Comparison of ENCODE assay signal across 2 cellular contexts in genomic region chrX:121047461-121048419, GRCh38.
TF ChIP-seq lines count a peak whose summit lies in the region.

TSS of gene GLUD2 (plus strand) at chrX:121047610. CDS start at chrX:121047685, 75 bp downstream.

TF ChIP-seq in HEK293, 187 proteins besides CTCF, POLR2A, EP300 and RAD21:
- TF ChIP-seq, protein P1, sequence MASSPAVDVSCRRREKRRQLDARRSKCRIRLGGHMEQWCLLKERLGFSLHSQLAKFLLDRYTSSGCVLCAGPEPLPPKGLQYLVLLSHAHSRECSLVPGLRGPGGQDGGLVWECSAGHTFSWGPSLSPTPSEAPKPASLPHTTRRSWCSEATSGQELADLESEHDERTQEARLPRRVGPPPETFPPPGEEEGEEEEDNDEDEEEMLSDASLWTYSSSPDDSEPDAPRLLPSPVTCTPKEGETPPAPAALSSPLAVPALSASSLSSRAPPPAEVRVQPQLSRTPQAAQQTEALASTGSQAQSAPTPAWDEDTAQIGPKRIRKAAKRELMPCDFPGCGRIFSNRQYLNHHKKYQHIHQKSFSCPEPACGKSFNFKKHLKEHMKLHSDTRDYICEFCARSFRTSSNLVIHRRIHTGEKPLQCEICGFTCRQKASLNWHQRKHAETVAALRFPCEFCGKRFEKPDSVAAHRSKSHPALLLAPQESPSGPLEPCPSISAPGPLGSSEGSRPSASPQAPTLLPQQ (tag by site-specific recombination; IDR thresholded peaks at IDR 0.05): peak; percentile 91
- TF ChIP-seq ZFP69B (tag by site-specific recombination; IDR thresholded peaks at IDR 0.05): peak; percentile 73; the same call in 1 of the 2 replicates

TF ChIP-seq in K562, 482 proteins besides CTCF, POLR2A, EP300 and RAD21 (continues in another document):
- TF ChIP-seq ZBTB11 (CRISPR knock-in tag; IDR thresholded peaks at IDR 0.05) (peak in 1 of 3 experiments; percentile 48; a peak in 1 of 6 replicates), SMAD4 (CRISPR knock-in tag; conservative IDR thresholded peaks at IDR 0.05) (0 out of 2 replicates have a peak, but pooled peaks have one; percentile 15), GATAD2B (IDR thresholded peaks at IDR 0.05; ENCODE audit: borderline replicate concordance) (peak; percentile 54; the same call in 1 of the 2 replicates), GABPA (tag; conservative IDR thresholded peaks at IDR 0.05; ENCODE audit: low read depth) (peak; percentile 35), HMGXB4 (CRISPR knock-in tag; IDR thresholded peaks at IDR 0.05) (0 out of 2 replicates have a peak, but pooled peaks have one; percentile 44), SNIP1 (IDR thresholded peaks at IDR 0.05; ENCODE audit: low read depth) (peak; percentile 82), ZBTB7A (IDR thresholded peaks at IDR 0.05; ENCODE audit: borderline replicate concordance, control insufficient read depth, low read depth, low read length) (peak; percentile 75; the same call in 1 of the 2 replicates), PHF8 (IDR thresholded peaks at IDR 0.05; ENCODE audit: borderline replicate concordance, low read length) (peak; percentile 24; the same call in 1 of the 2 replicates), ETV5 (CRISPR knock-in tag; IDR thresholded peaks at IDR 0.05; ENCODE audit: low read depth) (0 out of 2 replicates have a peak, but pooled peaks have one; percentile 33), YY1 (IDR thresholded peaks at IDR 0.05; ENCODE audit: borderline replicate concordance in 1 of 3, control insufficient read depth in 1 of 3, extremely low read depth in 1 of 3, insufficient read depth in 3 of 3, insufficient read length in 1 of 3, insufficient replicate concordance in 2 of 3, low read depth in 1 of 3, low read length in 2 of 3) (peak in 1 of 3 experiments; percentile 46), CBX1 (IDR thresholded peaks at IDR 0.05; ENCODE audit: low read depth) (0 out of 2 replicates have a peak, but pooled peaks have one; percentile 46), HCFC1 (IDR thresholded peaks at IDR 0.05; ENCODE audit: low read depth, low read length) (0 out of 2 replicates have a peak, but pooled peaks have one; percentile 10), PCBP1 (IDR thresholded peaks at IDR 0.05; ENCODE audit: low read depth, low read length, poor library complexity, severe bottlenecking) (peak; percentile 38), NCOR1 (IDR thresholded peaks at IDR 0.05) (0 out of 2 replicates have a peak, but pooled peaks have one; percentile 14), NEUROD1 (IDR thresholded peaks at IDR 0.05; ENCODE audit: borderline replicate concordance, low read depth, low read length, partially characterized antibody) (peak; percentile 43), POLR2G (IDR thresholded peaks at IDR 0.05; ENCODE audit: low read depth, low read length) (peak; percentile 86)
- TF ChIP-seq, protein P2, sequence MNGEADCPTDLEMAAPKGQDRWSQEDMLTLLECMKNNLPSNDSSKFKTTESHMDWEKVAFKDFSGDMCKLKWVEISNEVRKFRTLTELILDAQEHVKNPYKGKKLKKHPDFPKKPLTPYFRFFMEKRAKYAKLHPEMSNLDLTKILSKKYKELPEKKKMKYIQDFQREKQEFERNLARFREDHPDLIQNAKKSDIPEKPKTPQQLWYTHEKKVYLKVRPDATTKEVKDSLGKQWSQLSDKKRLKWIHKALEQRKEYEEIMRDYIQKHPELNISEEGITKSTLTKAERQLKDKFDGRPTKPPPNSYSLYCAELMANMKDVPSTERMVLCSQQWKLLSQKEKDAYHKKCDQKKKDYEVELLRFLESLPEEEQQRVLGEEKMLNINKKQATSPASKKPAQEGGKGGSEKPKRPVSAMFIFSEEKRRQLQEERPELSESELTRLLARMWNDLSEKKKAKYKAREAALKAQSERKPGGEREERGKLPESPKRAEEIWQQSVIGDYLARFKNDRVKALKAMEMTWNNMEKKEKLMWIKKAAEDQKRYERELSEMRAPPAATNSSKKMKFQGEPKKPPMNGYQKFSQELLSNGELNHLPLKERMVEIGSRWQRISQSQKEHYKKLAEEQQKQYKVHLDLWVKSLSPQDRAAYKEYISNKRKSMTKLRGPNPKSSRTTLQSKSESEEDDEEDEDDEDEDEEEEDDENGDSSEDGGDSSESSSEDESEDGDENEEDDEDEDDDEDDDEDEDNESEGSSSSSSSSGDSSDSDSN (IDR thresholded peaks at IDR 0.05; ENCODE audit: borderline replicate concordance in 1 of 2, low read depth in 2 of 2, low read length in 2 of 2): 0 out of 4 replicates have a peak, but pooled peaks of 1 of the 2 experiments have one; percentile 49
- TF ChIP-seq, protein P3, sequence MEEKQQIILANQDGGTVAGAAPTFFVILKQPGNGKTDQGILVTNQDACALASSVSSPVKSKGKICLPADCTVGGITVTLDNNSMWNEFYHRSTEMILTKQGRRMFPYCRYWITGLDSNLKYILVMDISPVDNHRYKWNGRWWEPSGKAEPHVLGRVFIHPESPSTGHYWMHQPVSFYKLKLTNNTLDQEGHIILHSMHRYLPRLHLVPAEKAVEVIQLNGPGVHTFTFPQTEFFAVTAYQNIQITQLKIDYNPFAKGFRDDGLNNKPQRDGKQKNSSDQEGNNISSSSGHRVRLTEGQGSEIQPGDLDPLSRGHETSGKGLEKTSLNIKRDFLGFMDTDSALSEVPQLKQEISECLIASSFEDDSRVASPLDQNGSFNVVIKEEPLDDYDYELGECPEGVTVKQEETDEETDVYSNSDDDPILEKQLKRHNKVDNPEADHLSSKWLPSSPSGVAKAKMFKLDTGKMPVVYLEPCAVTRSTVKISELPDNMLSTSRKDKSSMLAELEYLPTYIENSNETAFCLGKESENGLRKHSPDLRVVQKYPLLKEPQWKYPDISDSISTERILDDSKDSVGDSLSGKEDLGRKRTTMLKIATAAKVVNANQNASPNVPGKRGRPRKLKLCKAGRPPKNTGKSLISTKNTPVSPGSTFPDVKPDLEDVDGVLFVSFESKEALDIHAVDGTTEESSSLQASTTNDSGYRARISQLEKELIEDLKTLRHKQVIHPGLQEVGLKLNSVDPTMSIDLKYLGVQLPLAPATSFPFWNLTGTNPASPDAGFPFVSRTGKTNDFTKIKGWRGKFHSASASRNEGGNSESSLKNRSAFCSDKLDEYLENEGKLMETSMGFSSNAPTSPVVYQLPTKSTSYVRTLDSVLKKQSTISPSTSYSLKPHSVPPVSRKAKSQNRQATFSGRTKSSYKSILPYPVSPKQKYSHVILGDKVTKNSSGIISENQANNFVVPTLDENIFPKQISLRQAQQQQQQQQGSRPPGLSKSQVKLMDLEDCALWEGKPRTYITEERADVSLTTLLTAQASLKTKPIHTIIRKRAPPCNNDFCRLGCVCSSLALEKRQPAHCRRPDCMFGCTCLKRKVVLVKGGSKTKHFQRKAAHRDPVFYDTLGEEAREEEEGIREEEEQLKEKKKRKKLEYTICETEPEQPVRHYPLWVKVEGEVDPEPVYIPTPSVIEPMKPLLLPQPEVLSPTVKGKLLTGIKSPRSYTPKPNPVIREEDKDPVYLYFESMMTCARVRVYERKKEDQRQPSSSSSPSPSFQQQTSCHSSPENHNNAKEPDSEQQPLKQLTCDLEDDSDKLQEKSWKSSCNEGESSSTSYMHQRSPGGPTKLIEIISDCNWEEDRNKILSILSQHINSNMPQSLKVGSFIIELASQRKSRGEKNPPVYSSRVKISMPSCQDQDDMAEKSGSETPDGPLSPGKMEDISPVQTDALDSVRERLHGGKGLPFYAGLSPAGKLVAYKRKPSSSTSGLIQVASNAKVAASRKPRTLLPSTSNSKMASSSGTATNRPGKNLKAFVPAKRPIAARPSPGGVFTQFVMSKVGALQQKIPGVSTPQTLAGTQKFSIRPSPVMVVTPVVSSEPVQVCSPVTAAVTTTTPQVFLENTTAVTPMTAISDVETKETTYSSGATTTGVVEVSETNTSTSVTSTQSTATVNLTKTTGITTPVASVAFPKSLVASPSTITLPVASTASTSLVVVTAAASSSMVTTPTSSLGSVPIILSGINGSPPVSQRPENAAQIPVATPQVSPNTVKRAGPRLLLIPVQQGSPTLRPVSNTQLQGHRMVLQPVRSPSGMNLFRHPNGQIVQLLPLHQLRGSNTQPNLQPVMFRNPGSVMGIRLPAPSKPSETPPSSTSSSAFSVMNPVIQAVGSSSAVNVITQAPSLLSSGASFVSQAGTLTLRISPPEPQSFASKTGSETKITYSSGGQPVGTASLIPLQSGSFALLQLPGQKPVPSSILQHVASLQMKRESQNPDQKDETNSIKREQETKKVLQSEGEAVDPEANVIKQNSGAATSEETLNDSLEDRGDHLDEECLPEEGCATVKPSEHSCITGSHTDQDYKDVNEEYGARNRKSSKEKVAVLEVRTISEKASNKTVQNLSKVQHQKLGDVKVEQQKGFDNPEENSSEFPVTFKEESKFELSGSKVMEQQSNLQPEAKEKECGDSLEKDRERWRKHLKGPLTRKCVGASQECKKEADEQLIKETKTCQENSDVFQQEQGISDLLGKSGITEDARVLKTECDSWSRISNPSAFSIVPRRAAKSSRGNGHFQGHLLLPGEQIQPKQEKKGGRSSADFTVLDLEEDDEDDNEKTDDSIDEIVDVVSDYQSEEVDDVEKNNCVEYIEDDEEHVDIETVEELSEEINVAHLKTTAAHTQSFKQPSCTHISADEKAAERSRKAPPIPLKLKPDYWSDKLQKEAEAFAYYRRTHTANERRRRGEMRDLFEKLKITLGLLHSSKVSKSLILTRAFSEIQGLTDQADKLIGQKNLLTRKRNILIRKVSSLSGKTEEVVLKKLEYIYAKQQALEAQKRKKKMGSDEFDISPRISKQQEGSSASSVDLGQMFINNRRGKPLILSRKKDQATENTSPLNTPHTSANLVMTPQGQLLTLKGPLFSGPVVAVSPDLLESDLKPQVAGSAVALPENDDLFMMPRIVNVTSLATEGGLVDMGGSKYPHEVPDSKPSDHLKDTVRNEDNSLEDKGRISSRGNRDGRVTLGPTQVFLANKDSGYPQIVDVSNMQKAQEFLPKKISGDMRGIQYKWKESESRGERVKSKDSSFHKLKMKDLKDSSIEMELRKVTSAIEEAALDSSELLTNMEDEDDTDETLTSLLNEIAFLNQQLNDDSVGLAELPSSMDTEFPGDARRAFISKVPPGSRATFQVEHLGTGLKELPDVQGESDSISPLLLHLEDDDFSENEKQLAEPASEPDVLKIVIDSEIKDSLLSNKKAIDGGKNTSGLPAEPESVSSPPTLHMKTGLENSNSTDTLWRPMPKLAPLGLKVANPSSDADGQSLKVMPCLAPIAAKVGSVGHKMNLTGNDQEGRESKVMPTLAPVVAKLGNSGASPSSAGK (IDR thresholded peaks at IDR 0.05): peak; percentile 95
- TF ChIP-seq, protein P4, sequence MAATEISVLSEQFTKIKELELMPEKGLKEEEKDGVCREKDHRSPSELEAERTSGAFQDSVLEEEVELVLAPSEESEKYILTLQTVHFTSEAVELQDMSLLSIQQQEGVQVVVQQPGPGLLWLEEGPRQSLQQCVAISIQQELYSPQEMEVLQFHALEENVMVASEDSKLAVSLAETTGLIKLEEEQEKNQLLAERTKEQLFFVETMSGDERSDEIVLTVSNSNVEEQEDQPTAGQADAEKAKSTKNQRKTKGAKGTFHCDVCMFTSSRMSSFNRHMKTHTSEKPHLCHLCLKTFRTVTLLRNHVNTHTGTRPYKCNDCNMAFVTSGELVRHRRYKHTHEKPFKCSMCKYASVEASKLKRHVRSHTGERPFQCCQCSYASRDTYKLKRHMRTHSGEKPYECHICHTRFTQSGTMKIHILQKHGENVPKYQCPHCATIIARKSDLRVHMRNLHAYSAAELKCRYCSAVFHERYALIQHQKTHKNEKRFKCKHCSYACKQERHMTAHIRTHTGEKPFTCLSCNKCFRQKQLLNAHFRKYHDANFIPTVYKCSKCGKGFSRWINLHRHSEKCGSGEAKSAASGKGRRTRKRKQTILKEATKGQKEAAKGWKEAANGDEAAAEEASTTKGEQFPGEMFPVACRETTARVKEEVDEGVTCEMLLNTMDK (IDR thresholded peaks at IDR 0.05; ENCODE audit: borderline replicate concordance, insufficient read depth, low read depth, low read length, poor library complexity, severe bottlenecking): peak; percentile 62
- TF ChIP-seq, protein P5, sequence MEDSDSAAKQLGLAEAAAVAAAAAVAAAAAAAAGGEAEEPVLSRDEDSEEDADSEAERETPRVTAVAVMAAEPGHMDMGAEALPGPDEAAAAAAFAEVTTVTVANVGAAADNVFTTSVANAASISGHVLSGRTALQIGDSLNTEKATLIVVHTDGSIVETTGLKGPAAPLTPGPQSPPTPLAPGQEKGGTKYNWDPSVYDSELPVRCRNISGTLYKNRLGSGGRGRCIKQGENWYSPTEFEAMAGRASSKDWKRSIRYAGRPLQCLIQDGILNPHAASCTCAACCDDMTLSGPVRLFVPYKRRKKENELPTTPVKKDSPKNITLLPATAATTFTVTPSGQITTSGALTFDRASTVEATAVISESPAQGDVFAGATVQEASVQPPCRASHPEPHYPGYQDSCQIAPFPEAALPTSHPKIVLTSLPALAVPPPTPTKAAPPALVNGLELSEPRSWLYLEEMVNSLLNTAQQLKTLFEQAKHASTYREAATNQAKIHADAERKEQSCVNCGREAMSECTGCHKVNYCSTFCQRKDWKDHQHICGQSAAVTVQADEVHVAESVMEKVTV (CRISPR knock-in tag; IDR thresholded peaks at IDR 0.05): 0 out of 2 replicates have a peak, but pooled peaks have one; percentile 15
